In the genomic region with DNA sequence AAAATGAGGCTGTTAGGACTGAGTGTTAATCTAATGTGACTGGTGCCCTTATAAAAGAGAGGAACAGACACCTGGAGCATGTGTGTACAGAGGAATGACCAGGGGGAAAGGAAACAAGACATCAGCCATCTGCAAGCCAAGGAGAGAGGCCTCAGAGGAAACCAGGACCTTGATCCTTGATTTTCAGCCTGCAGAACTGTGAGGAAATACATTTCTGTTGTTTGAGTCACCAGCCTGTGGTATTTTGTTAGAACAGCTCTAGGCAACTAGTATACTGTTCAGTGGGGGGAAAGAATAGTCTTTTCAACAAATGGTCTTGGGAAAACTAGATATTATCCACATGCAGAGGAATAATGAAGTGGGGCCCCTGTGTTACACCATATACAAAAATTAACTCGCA, we compare ENCODE assay signal across 12 cellular contexts.
DNase-seq lines count a peak whose midpoint lies in the region; ATAC-seq, FAIRE-seq and TF ChIP-seq lines count a peak whose summit lies in the region.
"Had no signal": no experiment of that assay in that cellular context is flagged by ENCODE, and none has a peak within 500 bp of the region (broad histone marks: within the 10 kb centered on the region; RNA-seq: fewer than 3 reads in every experiment).

No MANE protein-coding gene starts in this region.

- TF ChIP-seq POLR2A in HepG2 (IDR thresholded peaks at IDR 0.05; ENCODE audit: insufficient read depth in 1 of 2, low read depth in 2 of 2, low read length in 2 of 2) (no peak), right lobe of liver (IDR thresholded peaks at IDR 0.05) (no peak)

- H3K9ac ChIP-seq in HepG2 (ENCODE audit: insufficient read depth, low read depth, low read length) = no peak overlapping the region

- no peak for TF ChIP-seq EP300 in HepG2 (IDR thresholded peaks at IDR 0.05; ENCODE audit: low read depth in 2 of 2, low read length in 2 of 2)
- TF ChIP-seq EP300 in HepG2 (CRISPR knock-in tag; IDR thresholded peaks at IDR 0.05; ENCODE audit: borderline replicate concordance) = no peak

- no peak overlapping the region for H3K4me2 ChIP-seq in HepG2 (ENCODE audit: low read depth, low read length)

- no peak overlapping the region for H3K4me3 ChIP-seq in HepG2 (replicated peaks in 1 of 3; ENCODE audit: insufficient read depth in 1 of 3, low read depth in 2 of 3, low read length in 3 of 3)
- no peak overlapping the region for H3K4me3 ChIP-seq in right lobe of liver

- peaks cover 25% of the 10 kb centered on the region for H3K4me1 Mint-ChIP-seq in activated CD4-positive, alpha-beta T cell treated with anti-CD3 and anti-CD28 coated beads, Interleukin-2, amount 10 ng/mL, durations not matched to agents 7 days and 5 days

- POLR2A ChIA-PET in HepG2 (lab: Yijun Ruan, JAX) = no interaction called here
- POLR2A ChIA-PET in activated CD4-positive, alpha-beta T cell treated with anti-CD3 and anti-CD28 coated beads, Interleukin-2, amount 10 ng/mL, durations not matched to agents 7 days and 5 days (lab: Charles Lee) = no interaction called here

- H3K9me3 ChIP-seq in HepG2 (ENCODE audit: low read length) (no peaks in the 10 kb centered on the region), right lobe of liver (no peaks in the 10 kb centered on the region)

- H2AFZ ChIP-seq in HepG2 (ENCODE audit: low read length) = no peak overlapping the region

- WGBS in HepG2 (ENCODE audit: low lambda C conversion rate) = 0% methylated on average over 1 of the region's 1 CpG
- WGBS in right lobe of liver (ENCODE audit: insufficient coverage, low coverage, low lambda C conversion rate, missing lambda C conversion rate) = 88% methylated on average over 1 of the region's 1 CpG

- H3K36me3 Mint-ChIP-seq in activated CD4-positive, alpha-beta T cell treated with anti-CD3 and anti-CD28 coated beads, Interleukin-2, amount 10 ng/mL, durations not matched to agents 7 days and 5 days (ENCODE audit: low read depth) = peaks cover 5% of the 10 kb centered on the region

- no peak overlapping the region for H3K4me3 Mint-ChIP-seq in activated CD4-positive, alpha-beta T cell treated with anti-CD3 and anti-CD28 coated beads, Interleukin-2, amount 10 ng/mL, durations not matched to agents 7 days and 5 days
- H3K4me3 Mint-ChIP-seq: nephron had no signal

- TF ChIP-seq RAD21 in HepG2 (CRISPR knock-in tag; IDR thresholded peaks at IDR 0.05) = no peak

- H3K27ac ChIP-seq in HepG2 (ENCODE audit: extremely low read length, insufficient read depth, low read length) (no peak overlapping the region), right lobe of liver (no peak overlapping the region)
- H3K27ac ChIP-seq: C4-2B had no signal

- H3K79me2 ChIP-seq in HepG2 (ENCODE audit: insufficient read depth, low read length) = no peaks in the 10 kb centered on the region

- H3K27me3 ChIP-seq in HepG2 (ENCODE audit: control insufficient read depth in 1 of 2, insufficient read depth in 2 of 2, low read length in 2 of 2) (peaks cover 0 to 2% of the 10 kb centered on the region in 2 experiments; a peak in 1 of 5 replicates), right lobe of liver (no peaks in the 10 kb centered on the region)

- H3K9me3 Mint-ChIP-seq in activated CD4-positive, alpha-beta T cell treated with anti-CD3 and anti-CD28 coated beads, Interleukin-2, amount 10 ng/mL, durations not matched to agents 7 days and 5 days = peaks cover 13% of the 10 kb centered on the region
- H3K9me3 Mint-ChIP-seq: nephron had no signal

- CTCF ChIA-PET in HepG2 (lab: Yijun Ruan, JAX; ENCODE audit: low intra/inter-chr PET ratio, low total read pairs) = no interaction called here
- CTCF ChIA-PET in activated CD4-positive, alpha-beta T cell treated with anti-CD3 and anti-CD28 coated beads, Interleukin-2, amount 10 ng/mL, durations not matched to agents 7 days and 5 days (lab: Charles Lee) = interaction anchor here (0.7 to 2.4 kb wide), 2 partner anchors 10 to 48 kb away, joined by 3 to 6 read pairs; no protein-coding TSS in a partner anchor

- no peaks in the 10 kb centered on the region for H3K4me1 ChIP-seq in HepG2 (ENCODE audit: insufficient read depth, low read length)
- no peaks in the 10 kb centered on the region for H3K4me1 ChIP-seq in right lobe of liver

- H3K27me3 Mint-ChIP-seq in activated CD4-positive, alpha-beta T cell treated with anti-CD3 and anti-CD28 coated beads, Interleukin-2, amount 10 ng/mL, durations not matched to agents 7 days and 5 days = peaks cover 49% of the 10 kb centered on the region

- no peak for FAIRE-seq in HepG2 (lab: Jason Lieb, UNC)

- ATAC-seq in HepG2 (peak; percentile 41; the same call in 1 of the 3 replicates), right lobe of liver (no peak), GM21381 (IDR thresholded peaks at IDR 0.05; ENCODE audit: unreplicated experiment) (no peak)

- TF ChIP-seq CTCF in HepG2 (CRISPR knock-in tag; IDR thresholded peaks at IDR 0.05) (no peak), right lobe of liver (IDR thresholded peaks at IDR 0.05) (no peak)

- intact Hi-C loops in HepG2 (cut with micrococcal nuclease; ENCODE audit: unreplicated experiment) (no loop called here), right lobe of liver (cut with DNase I) (no loop called here)

- peak; percentile 3 for DNase-seq in HepG2 (ENCODE audit: low spot score)
- DNase-seq in right lobe of liver = no peak
- peak; percentile 45 for DNase-seq in T1000 (lab: John Stamatoyannopoulos, UW)
- peak; percentile 82 for DNase-seq in foreskin melanocyte
- DNase-seq in D341Med (ENCODE audit: low spot score) = no peak
- no peak for DNase-seq in activated CD4-positive, alpha-beta T cell treated with anti-CD3 and anti-CD28 coated beads, Interleukin-2, amount 10 ng/mL, durations not matched to agents 7 days and 5 days
- DNase-seq in globus pallidus (ENCODE audit: low spot score) = no peak
- DNase-seq: activated naive CD4-positive, alpha-beta T cell treated with anti-CD3 and anti-CD28 coated beads, Interleukin-2, amount 50 U/mL, for 16 hours; NCI-H526 treated with DMSO at 0.1 percent for 48 hours had no signal

- in situ Hi-C loops in HepG2 (cut with HindIII; ENCODE audit: extremely low pct_ligation_motif_present, low pct_unique_long_range_greater_than_20kb) = no loop called here

- BruUV-seq in HepG2 (replicated peaks; lab: Mats Ljungman, UMichigan) = no TSS peak

- H3K27ac Mint-ChIP-seq in activated CD4-positive, alpha-beta T cell treated with anti-CD3 and anti-CD28 coated beads, Interleukin-2, amount 10 ng/mL, durations not matched to agents 7 days and 5 days = no peak overlapping the region
- H3K27ac Mint-ChIP-seq: nephron had no signal

- no peaks in the 10 kb centered on the region for H4K20me1 ChIP-seq in HepG2 (ENCODE audit: insufficient read depth, low read length)

- H3K36me3 ChIP-seq in HepG2 (replicated peaks in 1 of 2; ENCODE audit: control insufficient read depth in 1 of 2, insufficient read depth in 2 of 2, low read length in 2 of 2) (no peaks in the 10 kb centered on the region), right lobe of liver (no peaks in the 10 kb centered on the region)

TF ChIP-seq in HepG2, 621 proteins besides CTCF, POLR2A, EP300 and RAD21 (continues in another document):
- 0 out of 2 replicates have a peak, but pooled peaks have one; percentile 4 for TF ChIP-seq FOSL1 (CRISPR knock-in tag; IDR thresholded peaks at IDR 0.05; ENCODE audit: borderline replicate concordance)
- peak; percentile 52; the same call in 1 of the 2 replicates for TF ChIP-seq FOSL2 (CRISPR knock-in tag; IDR thresholded peaks at IDR 0.05)
- TF ChIP-seq, protein P1, sequence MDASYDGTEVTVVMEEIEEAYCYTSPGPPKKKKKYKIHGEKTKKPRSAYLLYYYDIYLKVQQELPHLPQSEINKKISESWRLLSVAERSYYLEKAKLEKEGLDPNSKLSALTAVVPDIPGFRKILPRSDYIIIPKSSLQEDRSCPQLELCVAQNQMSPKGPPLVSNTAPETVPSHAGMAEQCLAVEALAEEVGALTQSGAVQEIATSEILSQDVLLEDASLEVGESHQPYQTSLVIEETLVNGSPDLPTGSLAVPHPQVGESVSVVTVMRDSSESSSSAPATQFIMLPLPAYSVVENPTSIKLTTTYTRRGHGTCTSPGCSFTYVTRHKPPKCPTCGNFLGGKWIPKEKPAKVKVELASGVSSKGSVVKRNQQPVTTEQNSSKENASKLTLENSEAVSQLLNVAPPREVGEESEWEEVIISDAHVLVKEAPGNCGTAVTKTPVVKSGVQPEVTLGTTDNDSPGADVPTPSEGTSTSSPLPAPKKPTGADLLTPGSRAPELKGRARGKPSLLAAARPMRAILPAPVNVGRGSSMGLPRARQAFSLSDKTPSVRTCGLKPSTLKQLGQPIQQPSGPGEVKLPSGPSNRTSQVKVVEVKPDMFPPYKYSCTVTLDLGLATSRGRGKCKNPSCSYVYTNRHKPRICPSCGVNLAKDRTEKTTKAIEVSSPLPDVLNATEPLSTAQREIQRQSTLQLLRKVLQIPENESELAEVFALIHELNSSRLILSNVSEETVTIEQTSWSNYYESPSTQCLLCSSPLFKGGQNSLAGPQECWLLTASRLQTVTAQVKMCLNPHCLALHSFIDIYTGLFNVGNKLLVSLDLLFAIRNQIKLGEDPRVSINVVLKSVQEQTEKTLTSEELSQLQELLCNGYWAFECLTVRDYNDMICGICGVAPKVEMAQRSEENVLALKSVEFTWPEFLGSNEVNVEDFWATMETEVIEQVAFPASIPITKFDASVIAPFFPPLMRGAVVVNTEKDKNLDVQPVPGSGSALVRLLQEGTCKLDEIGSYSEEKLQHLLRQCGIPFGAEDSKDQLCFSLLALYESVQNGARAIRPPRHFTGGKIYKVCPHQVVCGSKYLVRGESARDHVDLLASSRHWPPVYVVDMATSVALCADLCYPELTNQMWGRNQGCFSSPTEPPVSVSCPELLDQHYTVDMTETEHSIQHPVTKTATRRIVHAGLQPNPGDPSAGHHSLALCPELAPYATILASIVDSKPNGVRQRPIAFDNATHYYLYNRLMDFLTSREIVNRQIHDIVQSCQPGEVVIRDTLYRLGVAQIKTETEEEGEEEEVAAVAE (CRISPR knock-in tag; IDR thresholded peaks at IDR 0.05; ENCODE audit: borderline replicate concordance) = no peak
- TF ChIP-seq LRRFIP1 (CRISPR knock-in tag; conservative IDR thresholded peaks at IDR 0.05) = no peak

Comparison
In these comparisons a context has a peak if more than half of its experiments do, and no peak if none do; other contexts are left out.
1. DNase-seq: peak in HepG2 (single experiment), T1000 (single experiment) and foreskin melanocyte (single experiment); none in right lobe of liver (0 of 3), D341Med (single experiment), activated CD4-positive, alpha-beta T cell treated with anti-CD3 and anti-CD28 coated beads, Interleukin-2, amount 10 ng/mL, durations not matched to agents 7 days and 5 days (single experiment) and globus pallidus (single experiment).